8 cellular contexts compared by ENCODE assay signal in genomic region chr2:24970483-24971299, GRCh38. TPM values are rescaled to one million over a fixed set of nuclear protein-coding genes. Genes with fewer than 3 reads are reported as not detected.
DNase-seq lines count a peak whose midpoint lies in the region; ATAC-seq and TF ChIP-seq lines count a peak whose summit lies in the region.

No MANE protein-coding gene starts in this region.

- ATAC-seq in activated CD8-positive, alpha-beta T cell treated with anti-CD3 and anti-CD28 coated beads for 36 hours = no peak
- no peak for ATAC-seq in right cardiac atrium
- no peak for ATAC-seq in HG03097 (IDR thresholded peaks at IDR 0.05; ENCODE audit: low FRiP score, unreplicated experiment)

- H3K27ac Mint-ChIP-seq in activated CD8-positive, alpha-beta T cell treated with anti-CD3 and anti-CD28 coated beads for 36 hours = peak overlapping the region; percentile 100

- peaks cover 6% of the 10 kb centered on the region for H3K4me1 ChIP-seq in HAP-1
- no peaks in the 10 kb centered on the region for H3K4me1 ChIP-seq in right cardiac atrium (ENCODE audit: control insufficient read depth, insufficient read depth, low read length)
- peaks cover 0 to 24% (median 12%) of the 10 kb centered on the region in 3 donors for H3K4me1 ChIP-seq in skeletal muscle tissue (ENCODE audit: control insufficient read depth in 3 of 3, insufficient read depth in 3 of 3, low read length in 3 of 3)

- intact Hi-C loops in activated CD8-positive, alpha-beta T cell treated with anti-CD3 and anti-CD28 coated beads for 36 hours (cut with micrococcal nuclease) = loop anchor here (10.0 kb wide), 1 partner anchor 224 kb away; no protein-coding TSS in a partner anchor
- intact Hi-C loops in right cardiac atrium (cut with DNase I) = loop anchor here in 2 of 4 donors (5.0 to 10.0 kb wide), 2 partner anchors 72 to 224 kb away; partner anchors contain the start of gene EFR3B (in 1 of the 2)

- peaks cover 14% of the 10 kb centered on the region for H3K36me3 Mint-ChIP-seq in activated CD8-positive, alpha-beta T cell treated with anti-CD3 and anti-CD28 coated beads for 36 hours (ENCODE audit: low read depth)

- POLR2A ChIA-PET in activated CD8-positive, alpha-beta T cell treated with anti-CD3 and anti-CD28 coated beads for 36 hours (lab: Charles Lee) = interaction anchor here (0.6 to 1.0 kb wide), 3 partner anchors 14 to 196 kb away, joined by 3 read pairs; no protein-coding TSS in a partner anchor

- no peak for TF ChIP-seq CTCF in 22Rv1 (IDR thresholded peaks at IDR 0.05)
- TF ChIP-seq CTCF in activated CD8-positive, alpha-beta T cell treated with anti-CD3 and anti-CD28 coated beads for 36 hours (IDR thresholded peaks at IDR 0.05) = no peak

- H3K9ac ChIP-seq in skeletal muscle tissue (ENCODE audit: low read depth in 1 of 3, low read length in 3 of 3) = peak overlapping the region; percentile 99 to 100 (median 100)

- H3K27ac ChIP-seq in 22Rv1 (peak overlapping the region; percentile 92), right cardiac atrium (ENCODE audit: low read length) (peak overlapping the region; percentile 97), skeletal muscle tissue (ENCODE audit: low read depth, low read length) (peak overlapping the region; percentile 100)

- DNase-seq in HAP-1 (ENCODE audit: low spot score in 2 of 2) (peak; percentile 37 to 38), right cardiac atrium (peak in 2 of 3 donors; percentile 54), NCI-H1092 (lab: John Stamatoyannopoulos, UW) (no peak), NCI-H187 treated with DMSO at 0.1 percent for 48 hours (lab: John Stamatoyannopoulos, UW) (no peak)
- DNase-seq in activated CD8-positive, alpha-beta T cell treated with anti-CD3 and anti-CD28 coated beads for 36 hours = no peak

- H3K4me3 ChIP-seq in HAP-1 (peak overlapping the region; percentile 88), right cardiac atrium (ENCODE audit: low read length) (peak overlapping the region; percentile 87), skeletal muscle tissue (ENCODE audit: low read length in 3 of 3) (peak overlapping the region; percentile 84 to 94 (median 91))

- peaks cover 14% of the 10 kb centered on the region for H3K4me1 Mint-ChIP-seq in activated CD8-positive, alpha-beta T cell treated with anti-CD3 and anti-CD28 coated beads for 36 hours (ENCODE audit: low read depth)

- peak overlapping the region; percentile 98 for H3K4me3 Mint-ChIP-seq in activated CD8-positive, alpha-beta T cell treated with anti-CD3 and anti-CD28 coated beads for 36 hours

- H3K27me3 ChIP-seq in HAP-1 (ENCODE audit: low read depth) (no peaks in the 10 kb centered on the region), right cardiac atrium (ENCODE audit: control insufficient read depth, insufficient read depth) (no peaks in the 10 kb centered on the region), skeletal muscle tissue (ENCODE audit: control insufficient read depth in 3 of 3, insufficient read depth in 3 of 3, low read length in 3 of 3) (no peaks in the 10 kb centered on the region)

- no peaks in the 10 kb centered on the region for H3K9me3 Mint-ChIP-seq in activated CD8-positive, alpha-beta T cell treated with anti-CD3 and anti-CD28 coated beads for 36 hours

- H3K9me3 ChIP-seq in HAP-1 (no peaks in the 10 kb centered on the region), right cardiac atrium (ENCODE audit: control insufficient read depth, low read length) (no peaks in the 10 kb centered on the region), skeletal muscle tissue (ENCODE audit: control insufficient read depth in 3 of 3, low read length in 3 of 3) (no peaks in the 10 kb centered on the region)

- H3K27me3 Mint-ChIP-seq in activated CD8-positive, alpha-beta T cell treated with anti-CD3 and anti-CD28 coated beads for 36 hours = no peaks in the 10 kb centered on the region

- WGBS in right cardiac atrium = 51% methylated on average over 30 of the region's 30 CpGs

- in situ Hi-C loops in HAP-1 (cut with MboI; ENCODE audit: low sequenced_read_pairs) = loop anchor here (5.0 kb wide), 1 partner anchor 227 kb away; no protein-coding TSS in a partner anchor

- CTCF ChIA-PET in activated CD8-positive, alpha-beta T cell treated with anti-CD3 and anti-CD28 coated beads for 36 hours (lab: Charles Lee) = no interaction called here

- H3K36me3 ChIP-seq in HAP-1 (replicated peaks) (peaks cover 14% of the 10 kb centered on the region), skeletal muscle tissue (ENCODE audit: control insufficient read depth in 3 of 3, insufficient read depth in 3 of 3, low read length in 3 of 3) (peaks cover 2 to 11% (median 10%) of the 10 kb centered on the region in 3 donors)

RNA-seq across cellular contexts. Expression of gene DNAJC27, which starts 1.1 kb away (rescaled TPM):
- total RNA-seq in activated CD8-positive, alpha-beta T cell treated with anti-CD3 and anti-CD28 coated beads for 36 hours = 1 to 10 TPM; 5.2 to 6.6 TPM
- total RNA-seq in right cardiac atrium (10 to 100 TPM in 2 of 4 donors, 1 to 10 TPM in 2; 8.7 to 10.4 (median 9.5) TPM), skeletal muscle tissue (8.4 TPM)
- polyA plus RNA-seq in right cardiac atrium = 4.1 TPM

RNA-seq across cellular contexts. Expression of gene ADCY3, which starts 50.7 kb away (rescaled TPM):
- 10 to 100 TPM; 46.3 to 47.9 TPM for total RNA-seq in activated CD8-positive, alpha-beta T cell treated with anti-CD3 and anti-CD28 coated beads for 36 hours
- 10 to 100 TPM; 11.7 to 30.4 (median 17.4) TPM for total RNA-seq in right cardiac atrium
- polyA plus RNA-seq in right cardiac atrium = 17.1 TPM
- 13.6 TPM for total RNA-seq in skeletal muscle tissue

Comparison
In these comparisons a context has a peak if more than half of its experiments do, and no peak if none do; other contexts are left out.
1. DNase-seq: peak in HAP-1 (2 of 2) and right cardiac atrium (2 of 3); none in activated CD8-positive, alpha-beta T cell treated with anti-CD3 and anti-CD28 coated beads for 36 hours (single experiment), NCI-H1092 (single experiment) and NCI-H187 treated with DMSO at 0.1 percent for 48 hours (single experiment).
2. Peak in every context shown above with its lines, with median percentiles within 50 percentile points of each other: H3K27ac ChIP-seq and H3K4me3 ChIP-seq.